10 cellular contexts compared by ENCODE assay signal in genomic region chr2:110770696-110771425, GRCh38. TPM values are rescaled to one million over a fixed set of nuclear protein-coding genes. Genes with fewer than 3 reads are reported as not detected.
DNase-seq lines count a peak whose midpoint lies in the region; ATAC-seq, FAIRE-seq and TF ChIP-seq lines count a peak whose summit lies in the region.
"Had no signal": no experiment of that assay in that cellular context is flagged by ENCODE, and none has a peak within 500 bp of the region (broad histone marks: within the 10 kb centered on the region; RNA-seq: fewer than 3 reads in every experiment).

No MANE protein-coding gene starts in this region.

- H4K5ac ChIP-seq in H1 (ENCODE audit: insufficient read length, low read depth, low read length), result no peak overlapping the region

- peaks cover 0 to 26% of the 10 kb centered on the region in 2 experiments; a peak in 2 of 4 replicates for H3K79me2 ChIP-seq in H1 (ENCODE audit: control insufficient read depth in 1 of 2, insufficient read depth in 2 of 2, low read length in 2 of 2)

- TF ChIP-seq CTCF in H1 (IDR thresholded peaks at IDR 0.05; ENCODE audit: control extremely low read depth in 1 of 3, insufficient read depth in 1 of 3, low read depth in 1 of 3, low read length in 3 of 3) (no peak), pancreas (IDR thresholded peaks at IDR 0.05) (no peak)

- no peak overlapping the region for H4K8ac ChIP-seq in H1 (ENCODE audit: extremely low read depth, insufficient read depth, low read length)

- H3K36me3 ChIP-seq in H1 (ENCODE audit: control insufficient read depth in 2 of 4, insufficient read depth in 4 of 4, low read length in 3 of 4) (no peaks in the 10 kb centered on the region; a peak in 1 of 8 replicates), pancreas (no peaks in the 10 kb centered on the region)
- H3K36me3 ChIP-seq: SJSA1 had no signal

- peak overlapping the region; percentile 61; the same call in 1 of the 2 replicates for H2BK5ac ChIP-seq in H1 (ENCODE audit: low read depth, low read length)

- no peak for TF ChIP-seq RAD21 in H1 (IDR thresholded peaks at IDR 0.05 in 1 of 2, conservative IDR thresholded peaks at IDR 0.05 in 1 of 2; ENCODE audit: low read depth in 2 of 2, low read length in 2 of 2)

- H3K27ac ChIP-seq in H1 (ENCODE audit: low read depth, low read length), result no peak overlapping the region
- H3K27ac ChIP-seq in pancreas, result no peak overlapping the region
- H3K27ac ChIP-seq: SJSA1 had no signal

- POLR2A ChIA-PET in H1 (lab: Charles Lee; ENCODE audit: partially characterized antibody), result interaction anchor here (0.6 to 1.7 kb wide), 4 partner anchors 10 to 82 kb away, joined by 3 to 5 read pairs (median 4); no protein-coding TSS in a partner anchor

- H2BK12ac ChIP-seq in H1 (ENCODE audit: low read depth, low read length), result peak overlapping the region; percentile 60; the same call in 1 of the 2 replicates

- H4K20me1 ChIP-seq in H1 (replicated peaks in 1 of 2; ENCODE audit: control insufficient read depth in 1 of 2, insufficient read depth in 2 of 2, low read length in 2 of 2), result peaks cover 1 to 4% of the 10 kb centered on the region in 2 experiments

- no peak overlapping the region for H3K14ac ChIP-seq in H1 (ENCODE audit: insufficient read length)

- no peak for TF ChIP-seq POLR2A in H1 (IDR thresholded peaks at IDR 0.05; ENCODE audit: control extremely low read depth in 1 of 2, low read depth in 2 of 2, low read length in 2 of 2)

- peak overlapping the region; percentile 22; the same call in 1 of the 2 replicates for H2BK15ac ChIP-seq in H1 (ENCODE audit: low read length)

- DNase-seq in GM04503 (ENCODE audit: low read depth) (peak; percentile 9), NCI-H2227 treated with DMSO at 0.1 percent for 48 hours (lab: John Stamatoyannopoulos, UW) (peak; percentile 33), H1 (ENCODE audit: low read depth in 1 of 2, low spot score in 2 of 2) (no peak), pancreas (no peak), KG1 (lab: John Stamatoyannopoulos, UW) (no peak), DMS114 treated with DMSO at 0.1 percent for 48 hours (lab: John Stamatoyannopoulos, UW; ENCODE audit: unreplicated experiment) (no peak)
- DNase-seq in stimulated activated CD4-positive, alpha-beta T cell treated with anti-CD3 and anti-CD28 coated beads, Interleukin-2, amount 100 ng/mL, for 24 hours, result no peak

- H3K23me2 ChIP-seq in H1 (ENCODE audit: low read depth, low read length), result peaks cover 5% of the 10 kb centered on the region

- peak overlapping the region; percentile 24; the same call in 1 of the 2 replicates for H3K18ac ChIP-seq in H1 (ENCODE audit: extremely low read depth, low read length)

- no peak overlapping the region for H3K23ac ChIP-seq in H1 (ENCODE audit: insufficient read length)

- H3K56ac ChIP-seq in H1 (replicated peaks; ENCODE audit: insufficient read length, low read depth, low read length), result no peak overlapping the region

- H3K79me1 ChIP-seq in H1 (ENCODE audit: low read depth, low read length), result no peaks in the 10 kb centered on the region; the same call in 1 of the 2 replicates

- FAIRE-seq in H1 (lab: Jason Lieb, UNC) (no peak), pancreas (lab: Jason Lieb, UNC) (no peak)

- H4K91ac ChIP-seq in H1 (replicated peaks; ENCODE audit: insufficient read length, low read length), result no peak overlapping the region

- H3K27me3 ChIP-seq in H1 (replicated peaks in 1 of 4; ENCODE audit: control insufficient read depth in 3 of 4, extremely low read depth in 1 of 4, insufficient read depth in 3 of 4, low read length in 3 of 4) (no peaks in the 10 kb centered on the region), pancreas (no peaks in the 10 kb centered on the region)

- H3K4me3 ChIP-seq in H1 (ENCODE audit: extremely low read depth in 1 of 4, insufficient read depth in 2 of 4, low read depth in 3 of 4, low read length in 4 of 4) (no peak overlapping the region), pancreas (no peak overlapping the region)
- H3K4me3 ChIP-seq: SJSA1 had no signal

- CTCF ChIA-PET in H1 (lab: Charles Lee; ENCODE audit: partially characterized antibody), result interaction anchor here (1.0 to 4.5 kb wide), 10 partner anchors 10 to 296 kb away, joined by 3 to 22 read pairs (median 4); no protein-coding TSS in a partner anchor

- H2AK5ac ChIP-seq in H1 (ENCODE audit: low read depth, low read length), result no peak overlapping the region; the same call in 1 of the 2 replicates

- H3K4me1 ChIP-seq in H1 (replicated peaks in 1 of 4; ENCODE audit: control insufficient read depth in 3 of 4, insufficient read depth in 4 of 4, low read length in 3 of 4) (peaks cover 18 to 43% (median 32%) of the 10 kb centered on the region in 4 experiments), pancreas (peaks cover 5 to 13% (median 10%) of the 10 kb centered on the region in 3 donors)
- H3K4me1 ChIP-seq: SJSA1 had no signal

- ATAC-seq in pancreas (peak in 3 of 4 donors; percentile 8 to 50 (median 11)), GM19452 (IDR thresholded peaks at IDR 0.05; ENCODE audit: unreplicated experiment) (no peak)

- TF ChIP-seq EP300 in H1 (IDR thresholded peaks at IDR 0.05; ENCODE audit: borderline replicate concordance in 1 of 2, low read depth in 2 of 2, low read length in 2 of 2), result no peak

- H3K9me3 ChIP-seq in H1 (ENCODE audit: insufficient read depth in 2 of 2, low read depth in 1 of 2, low read length in 1 of 2), result no peaks in the 10 kb centered on the region
- H3K9me3 ChIP-seq in pancreas, result no peaks in the 10 kb centered on the region
- H3K9me3 ChIP-seq: SJSA1 had no signal

- H3K4ac ChIP-seq in H1 (replicated peaks; ENCODE audit: insufficient read length, low read depth, low read length), result peak overlapping the region; percentile 46

- H2AFZ ChIP-seq in H1 (ENCODE audit: low read length), result no peak overlapping the region

- peak overlapping the region in 1 of 2 experiments; percentile 11; a peak in 1 of 4 replicates for H3K4me2 ChIP-seq in H1 (ENCODE audit: insufficient read depth in 1 of 2, low read depth in 2 of 2, low read length in 2 of 2)

- intact Hi-C loops in pancreas (cut with DNase I), result no loop called here

- H2BK20ac ChIP-seq in H1 (ENCODE audit: low read length), result peak overlapping the region; percentile 36; the same call in 1 of the 2 replicates

- H2BK120ac ChIP-seq in H1 (replicated peaks; ENCODE audit: low read depth, low read length), result no peak overlapping the region

- WGBS in H1 (ENCODE audit: extremely low coverage in 1 of 2, insufficient coverage in 1 of 2, insufficient read length in 1 of 2, insufficient replicate concordance in 2 of 2, low coverage in 1 of 2, low lambda C conversion rate in 2 of 2, missing lambda C conversion rate in 1 of 2), 2 experiments, result 84% methylated on average over 15 of the region's 15 CpGs; no CpG with 5 or more reads in 1 of the 2 experiments
- 69 to 70% methylated on average over 15 of the region's 15 CpGs for WGBS in pancreas, 2 donors

- H3K9ac ChIP-seq in H1 (replicated peaks in 1 of 4; ENCODE audit: extremely low read depth in 1 of 4, low read depth in 3 of 4, low read length in 3 of 4), result no peak overlapping the region

TF ChIP-seq in H1, 55 proteins besides CTCF, POLR2A, EP300 and RAD21:
- TF ChIP-seq PHF8 (conservative IDR thresholded peaks at IDR 0.05; ENCODE audit: low read depth, low read length) (no peak), TEAD4 (IDR thresholded peaks at IDR 0.05; ENCODE audit: low read depth, low read length) (no peak), EZH2 (IDR thresholded peaks at IDR 0.05; ENCODE audit: low read depth, low read length, severe bottlenecking) (no peak), SP4 (IDR thresholded peaks at IDR 0.05; ENCODE audit: low read length) (no peak), CREB1 (IDR thresholded peaks at IDR 0.05) (no peak), BCL11A (IDR thresholded peaks at IDR 0.05; ENCODE audit: low read depth in 2 of 2, low read length in 2 of 2) (peak in 1 of 2 experiments; percentile 19), GTF2F1 (IDR thresholded peaks at IDR 0.05; ENCODE audit: borderline replicate concordance, low read depth, low read length) (no peak), CBX8 (IDR thresholded peaks at IDR 0.05; ENCODE audit: borderline replicate concordance, low read depth, low read length) (no peak), ATF3 (IDR thresholded peaks at IDR 0.05; ENCODE audit: insufficient read depth, low read depth, low read length) (no peak)
TF ChIP-seq in H1: peak in this region for 1.

RNA-seq across cellular contexts. Expression of gene ACOXL, which starts 38.5 kb away (rescaled TPM):
- 20.6 and 20.8 TPM in 2 replicates for total RNA-seq in H1 (2021; fragmentation: NEBNext Ultra II Directional; extraction: Animal tissue kit (Norgen Biotek cat#: 25700))
- polyA plus RNA-seq in H1 (2011; rRNA removed) (11.4 and 13.6 TPM in 2 replicates), pancreas (under 1 TPM; 0.27 to 0.75 TPM)
- polyA plus RNA-seq in H1 (2011; cell fraction: cytosol; rRNA removed), result 18.2 TPM
- 17.3 TPM for polyA plus RNA-seq in H1 (2011; cell fraction: nucleus; rRNA removed)
- 16.1 to 22.6 TPM (median 18.9 TPM) in 4 replicates for polyA plus RNA-seq in H1 (2012, experiment 1 of 2)
- 8.3 TPM for polyA plus RNA-seq in H1 (2012, experiment 2 of 2)
- 4.6 TPM for polyA plus RNA-seq in H1 (2013, experiment 1 of 2)
- polyA plus RNA-seq in H1 (2013, experiment 2 of 2), result 4.5 TPM
- 20.9 and 23.8 TPM in 2 replicates for polyA minus RNA-seq in H1 (2011; rRNA and poly(A)+ RNA removed)
- polyA minus RNA-seq in H1 (2011; cell fraction: cytosol; rRNA and poly(A)+ RNA removed), result 9.3 TPM
- 54.1 TPM for polyA minus RNA-seq in H1 (2011; cell fraction: nucleus; rRNA and poly(A)+ RNA removed)
- under 1 TPM in 4 of 6 donors, not detected in 2; 0.06 to 0.31 (median 0.12) TPM for total RNA-seq in pancreas
- total RNA-seq: SJSA1 had no signal
- polyA plus RNA-seq: esophagus had no signal

Comparison
In these comparisons a context has a peak if more than half of its experiments do, and no peak if none do; other contexts are left out.
1. DNase-seq: peak in GM04503 (single experiment) and NCI-H2227 treated with DMSO at 0.1 percent for 48 hours (single experiment); none in H1 (0 of 2), pancreas (0 of 6), KG1 (single experiment), stimulated activated CD4-positive, alpha-beta T cell treated with anti-CD3 and anti-CD28 coated beads, Interleukin-2, amount 100 ng/mL, for 24 hours (0 of 2) and DMS114 treated with DMSO at 0.1 percent for 48 hours (single experiment).
2. RNA of gene ACOXL, which starts 38.5 kb away (total RNA-seq): 20.6 to 20.8 TPM in H1; 0.06 to 0.31 TPM in pancreas; every median in the first group is over 10 times any median in the second.